In the genomic region with DNA sequence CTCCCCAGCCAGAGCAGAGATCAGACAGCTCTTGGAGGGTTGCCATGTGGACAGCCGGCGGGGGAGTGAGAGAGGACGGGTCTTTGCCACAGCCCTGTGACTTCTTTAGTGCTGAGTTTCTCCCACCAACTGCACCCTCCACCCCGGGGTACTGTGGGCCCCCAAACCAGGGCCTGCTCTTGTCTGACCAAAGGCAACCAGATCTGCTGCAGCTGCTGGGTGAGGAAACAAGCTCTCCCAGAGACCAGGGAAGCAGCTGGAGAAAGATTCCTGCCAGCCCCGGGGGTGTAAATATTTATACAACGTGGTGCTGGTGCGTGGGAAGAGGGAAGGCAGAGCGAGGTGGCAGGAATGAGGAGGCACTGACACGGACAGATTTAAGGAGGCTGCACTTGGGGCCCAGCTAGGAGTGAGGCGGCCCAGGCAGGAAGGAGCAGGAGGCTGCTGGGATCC, we compare ENCODE assay signal across 8 cellular contexts. TPM values are rescaled to one million over a fixed set of nuclear protein-coding genes. Genes with fewer than 3 reads are reported as not detected.
DNase-seq lines count a peak whose midpoint lies in the region; ATAC-seq and TF ChIP-seq lines count a peak whose summit lies in the region.

No MANE protein-coding gene starts in this region.

- intact Hi-C loops in Right ventricle myocardium inferior (cut with DNase I) (no loop called here), cardiac septum (cut with DNase I) (no loop called here)

- H3K36me3 Mint-ChIP-seq in activated T-helper 17 cell treated with anti-CD3 and anti-CD28 coated beads, Interleukin-2, amount 50 U/mL, for 72 hours (ENCODE audit: low read depth) = no peaks in the 10 kb centered on the region

- peaks cover 10% of the 10 kb centered on the region for H3K4me1 Mint-ChIP-seq in activated T-helper 17 cell treated with anti-CD3 and anti-CD28 coated beads, Interleukin-2, amount 50 U/mL, for 72 hours

- H3K27me3 Mint-ChIP-seq in activated T-helper 17 cell treated with anti-CD3 and anti-CD28 coated beads, Interleukin-2, amount 50 U/mL, for 72 hours = no peaks in the 10 kb centered on the region

- ATAC-seq in Right ventricle myocardium inferior (peak; percentile 69), GM18868 (IDR thresholded peaks at IDR 0.05; ENCODE audit: unreplicated experiment) (no peak), HG02588 (IDR thresholded peaks at IDR 0.05; ENCODE audit: unreplicated experiment) (no peak)
- no peak for ATAC-seq in activated T-helper 17 cell treated with anti-CD3 and anti-CD28 coated beads, Interleukin-2, amount 50 U/mL, for 72 hours (replicated peaks)

- H3K27me3 ChIP-seq in right atrium auricular region = no peaks in the 10 kb centered on the region

- no peak overlapping the region for H3K4me3 ChIP-seq in right atrium auricular region
- H3K4me3 ChIP-seq in skin epidermis = no peak overlapping the region

- peak overlapping the region; percentile 44 for H3K27ac Mint-ChIP-seq in activated T-helper 17 cell treated with anti-CD3 and anti-CD28 coated beads, Interleukin-2, amount 50 U/mL, for 72 hours

- peak overlapping the region; percentile 30 for H3K4me3 Mint-ChIP-seq in activated T-helper 17 cell treated with anti-CD3 and anti-CD28 coated beads, Interleukin-2, amount 50 U/mL, for 72 hours

- peaks cover 0 to 25% of the 10 kb centered on the region in 2 donors for H3K4me1 ChIP-seq in right atrium auricular region

- H3K9me3 ChIP-seq in right atrium auricular region = no peaks in the 10 kb centered on the region

- DNase-seq in Right ventricle myocardium inferior (ENCODE audit: missing footprints) (peak; percentile 76), cardiac septum (ENCODE audit: low spot score) (no peak), right atrium auricular region (ENCODE audit: low spot score) (peak; percentile 68), NCI-H82 (lab: John Stamatoyannopoulos, UW) (no peak)

- no peak for TF ChIP-seq CTCF in right atrium auricular region (IDR thresholded peaks at IDR 0.05)

- H3K27ac ChIP-seq in right atrium auricular region (peak overlapping the region; percentile 64 to 75), skin epidermis (peak overlapping the region in 20 of 21 experiments; percentile 38 to 85 (median 74))

- no peaks in the 10 kb centered on the region for H3K36me3 ChIP-seq in right atrium auricular region

- no peaks in the 10 kb centered on the region for H3K9me3 Mint-ChIP-seq in activated T-helper 17 cell treated with anti-CD3 and anti-CD28 coated beads, Interleukin-2, amount 50 U/mL, for 72 hours

RNA-seq across cellular contexts. Expression of a gene that starts 14.3 kb away (rescaled TPM):
- total RNA-seq in Right ventricle myocardium inferior (46.6 TPM), cardiac septum (69.2 TPM), right atrium auricular region (100 to 1,000 TPM in 1 of 2 donors, 10 to 100 TPM in 1; 66.6 to 276 TPM)
- 100 to 1,000 TPM in 1 of 2 donors, 10 to 100 TPM in 1; 57.7 to 146 TPM for total RNA-seq in activated T-helper 17 cell treated with anti-CD3 and anti-CD28 coated beads, Interleukin-2, amount 50 U/mL, for 72 hours

Comparison
In these comparisons a context has a peak if more than half of its experiments do, and no peak if none do; other contexts are left out.
1. DNase-seq: peak in Right ventricle myocardium inferior (single experiment) and right atrium auricular region (single experiment); none in cardiac septum (single experiment) and NCI-H82 (single experiment).